ENCODE assay signal across 1 cellular context in genomic region chr15:84947947-84948830, GRCh38.
TF ChIP-seq lines count a peak whose summit lies in the region.

No MANE protein-coding gene starts in this region.

TF ChIP-seq in liver, 16 proteins besides CTCF, POLR2A, EP300 and RAD21 (continued from another document):
- TF ChIP-seq REST (IDR thresholded peaks at IDR 0.05): no peak
- peak; percentile 23 for TF ChIP-seq NR2F2 (IDR thresholded peaks at IDR 0.05)
- no peak for TF ChIP-seq ATF3 (IDR thresholded peaks at IDR 0.05)
- peak; percentile 9 for TF ChIP-seq SP1 (IDR thresholded peaks at IDR 0.05)
TF ChIP-seq in liver: peak in this region for 3.
